ENCODE assay signal across 27 cellular contexts in the genomic region with DNA sequence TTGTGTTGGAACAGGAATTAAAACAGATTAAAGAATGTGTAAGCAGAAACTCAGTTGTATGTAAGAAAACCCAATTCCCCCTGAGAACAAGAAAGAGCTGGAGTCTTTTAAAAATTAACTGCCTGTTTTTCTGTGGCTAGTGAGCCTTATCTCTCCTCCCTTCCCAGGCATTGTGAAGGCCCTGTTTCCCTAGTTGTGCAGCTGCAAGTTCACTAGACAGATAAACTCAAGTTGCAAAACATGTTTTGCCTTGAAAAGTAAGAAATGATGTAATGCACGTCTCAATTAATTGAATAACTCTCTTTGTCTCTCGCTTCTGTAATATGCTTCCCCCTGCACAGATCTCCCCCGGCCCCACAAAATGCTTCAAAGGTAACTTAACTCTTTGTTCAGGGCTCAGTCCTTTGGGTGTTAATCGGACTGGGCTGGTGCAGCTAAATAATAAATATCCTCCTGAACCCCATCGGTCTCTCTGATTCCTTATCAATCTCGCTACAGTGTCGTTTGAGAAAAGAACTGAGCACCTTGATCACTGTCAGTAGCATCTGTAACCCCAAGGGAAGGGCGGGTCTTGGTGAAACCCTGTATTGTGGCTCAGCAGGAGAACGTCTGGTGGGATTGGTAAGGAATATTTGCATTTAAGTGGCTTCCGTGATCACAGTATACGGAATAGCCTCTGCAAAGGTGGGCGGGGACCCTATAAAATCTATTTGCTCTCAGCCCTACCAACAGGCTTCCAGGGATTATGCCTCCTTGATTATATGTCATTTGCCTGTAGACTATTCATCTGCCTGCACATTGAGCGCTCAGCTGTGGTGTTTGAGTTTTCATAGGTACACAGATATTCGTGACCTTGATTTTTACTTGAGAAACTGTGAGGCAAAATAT. TPM values are rescaled to one million over a fixed set of nuclear protein-coding genes. Genes with fewer than 3 reads are reported as not detected.
A peak's percentile ranks its signal among the peaks of the same experiment; 100 is the strongest.
DNase-seq lines count a peak whose midpoint lies in the region; ATAC-seq and TF ChIP-seq lines count a peak whose summit lies in the region.
"Had no signal": no experiment of that assay in that cellular context is flagged by ENCODE, and none has a peak within 500 bp of the region (broad histone marks: within the 10 kb centered on the region; RNA-seq: fewer than 3 reads in every experiment).

No MANE protein-coding gene starts in this region.

- no peak for ATAC-seq in GM18858 (IDR thresholded peaks at IDR 0.05; ENCODE audit: unreplicated experiment)
- ATAC-seq: lower lobe of right lung; naive thymus-derived CD8-positive, alpha-beta T cell; stimulated activated naive B cell treated with anti-CD40 and anti-IgM and Interleukin-4, amounts not matched to agents 10 μg/mL and 1 μg/mL and 100 μg/mL, for 72 hours had no signal

- peaks cover 4% of the 10 kb centered on the region for H3K27me3 Mint-ChIP-seq in neural crest cell (ENCODE audit: low read depth)
- H3K27me3 Mint-ChIP-seq: activated T-cell treated with anti-CD3 and anti-CD28 coated beads, Interleukin-2, amount 50 U/mL, for 24 hours had no signal

- H3K27ac Mint-ChIP-seq in neural crest cell (ENCODE audit: unreplicated experiment): peak overlapping the region; percentile 70
- H3K27ac Mint-ChIP-seq: activated T-cell treated with anti-CD3 and anti-CD28 coated beads, Interleukin-2, amount 50 U/mL, for 24 hours; HFFc6 had no signal

- peak; percentile 50 for DNase-seq in Jurkat, Clone E6-1 (ENCODE audit: low read depth, low spot score)
- DNase-seq in NCI-H526 treated with DMSO at 0.1 percent for 48 hours (lab: John Stamatoyannopoulos, UW): peak; percentile 26
- DNase-seq in epithelial cell of proximal tubule (ENCODE audit: low read depth): peak; percentile 33
- DNase-seq in neural crest cell (ENCODE audit: low read depth, low spot score): no peak
- DNase-seq in NCI-H2196 (lab: John Stamatoyannopoulos, UW; ENCODE audit: unreplicated experiment): no peak
- no peak for DNase-seq in hypothalamus (lab: John Stamatoyannopoulos, UW)
- DNase-seq: activated CD4-positive, CD25-positive, alpha-beta regulatory T cell; activated T-cell treated with anti-CD3 and anti-CD28 coated beads, Interleukin-2, amount 50 U/mL, for 24 hours; Caco-2; central memory CD4-positive, alpha-beta T cell; cortex of kidney; DMS53; glutamatergic neuron; GM23248; HFFc6; lower lobe of right lung; naive thymus-derived CD8-positive, alpha-beta T cell; NCI-H1105; NCI-H1930; NCI-H524 treated with DMSO at 0.1 percent for 48 hours; RPMI8226; SJCRH30; stimulated activated naive B cell treated with anti-CD40 and anti-IgM and Interleukin-4, amounts not matched to agents 10 μg/mL and 1 μg/mL and 100 μg/mL, for 72 hours; substantia nigra had no signal

- H3K36me3 Mint-ChIP-seq in neural crest cell (ENCODE audit: low read depth): peaks cover 3% of the 10 kb centered on the region
- H3K36me3 Mint-ChIP-seq: CD14-positive monocyte; naive thymus-derived CD8-positive, alpha-beta T cell had no signal

- TF ChIP-seq CTCF in epithelial cell of proximal tubule (conservative IDR thresholded peaks at IDR 0.05; ENCODE audit: low read depth, low read length) (no peak), neural crest cell (conservative IDR thresholded peaks at IDR 0.05) (no peak)

- peaks cover 20% of the 10 kb centered on the region for H3K9me3 Mint-ChIP-seq in neural crest cell
- H3K9me3 Mint-ChIP-seq: activated T-cell treated with anti-CD3 and anti-CD28 coated beads, Interleukin-2, amount 50 U/mL, for 24 hours; naive thymus-derived CD8-positive, alpha-beta T cell had no signal

- H3K4me3 Mint-ChIP-seq in neural crest cell: no peak overlapping the region
- H3K4me3 Mint-ChIP-seq: activated T-cell treated with anti-CD3 and anti-CD28 coated beads, Interleukin-2, amount 50 U/mL, for 24 hours; CD14-positive monocyte; HFFc6; stimulated activated naive B cell treated with anti-CD40 and anti-IgM and Interleukin-4, amounts not matched to agents 10 μg/mL and 1 μg/mL and 100 μg/mL, for 72 hours had no signal

- peaks cover 4% of the 10 kb centered on the region for H3K4me1 Mint-ChIP-seq in neural crest cell
- H3K4me1 Mint-ChIP-seq: CD14-positive monocyte had no signal

- H3K4me3 ChIP-seq in Jurkat, Clone E6-1 (ENCODE audit: low read length): peak overlapping the region; percentile 22
- H3K4me3 ChIP-seq in epithelial cell of proximal tubule (ENCODE audit: low read depth, low read length): no peak overlapping the region
- H3K4me3 ChIP-seq: GM23248, lower lobe of right lung had no signal

RNA-seq across cellular contexts. Expression of a gene that starts 1.6 kb away (rescaled TPM):
- not detected for polyA plus RNA-seq in Jurkat, Clone E6-1 (2012; ENCODE audit: insufficient read depth, insufficient read length)
- total RNA-seq in epithelial cell of proximal tubule: 0.06 TPM in 1 of 2 replicates, not detected in the other
- total RNA-seq in neural crest cell: 0.05 TPM in 2 replicates
- total RNA-seq: GM23248; HFFc6; lower lobe of right lung; naive thymus-derived CD8-positive, alpha-beta T cell; osteoblast had no signal
- polyA plus RNA-seq: CD14-positive monocyte; GM23248; naive thymus-derived CD8-positive, alpha-beta T cell had no signal

RNA-seq across cellular contexts. Expression of a gene that starts 24.3 kb away (rescaled TPM):
- polyA plus RNA-seq in Jurkat, Clone E6-1 (2012; ENCODE audit: insufficient read depth, insufficient read length): 5.2 TPM
- 2.9 and 3.3 TPM in 2 replicates for total RNA-seq in epithelial cell of proximal tubule
- total RNA-seq in neural crest cell: 10.5 and 11.4 TPM in 2 replicates

RNA-seq across cellular contexts. Expression of a gene that starts 35.1 kb away (rescaled TPM):
- polyA plus RNA-seq in Jurkat, Clone E6-1 (2012; ENCODE audit: insufficient read depth, insufficient read length): 9.2 TPM
- 2.7 and 4.5 TPM in 2 replicates for total RNA-seq in epithelial cell of proximal tubule
- total RNA-seq in neural crest cell: 4.2 and 4.7 TPM in 2 replicates

RNA-seq across cellular contexts. Expression of a gene that starts 45.9 kb away (rescaled TPM):
- 2.6 TPM for polyA plus RNA-seq in Jurkat, Clone E6-1 (2012; ENCODE audit: insufficient read depth, insufficient read length)
- 1.9 and 2.5 TPM in 2 replicates for total RNA-seq in epithelial cell of proximal tubule
- 8.6 and 9.0 TPM in 2 replicates for total RNA-seq in neural crest cell

Comparison
In these comparisons a context has a peak if more than half of its experiments do, and no peak if none do; other contexts are left out.
1. DNase-seq: peak in Jurkat, Clone E6-1 (single experiment), NCI-H526 treated with DMSO at 0.1 percent for 48 hours (single experiment) and epithelial cell of proximal tubule (single experiment); none in neural crest cell (single experiment), NCI-H2196 (single experiment) and hypothalamus (0 of 51).